8 cellular contexts compared by ENCODE assay signal in genomic region chr19:19385131-19385899, GRCh38. TPM values are rescaled to one million over a fixed set of nuclear protein-coding genes. Genes with fewer than 3 reads are reported as not detected.
DNase-seq lines count a peak whose midpoint lies in the region; ATAC-seq and TF ChIP-seq lines count a peak whose summit lies in the region.

No MANE protein-coding gene starts in this region.

- no TSS peak for BruUV-seq in Caco-2 (replicated peaks; lab: Mats Ljungman, UMichigan)

- peak in 1 of 2 experiments; percentile 23 for TF ChIP-seq CTCF in Caco-2 (IDR thresholded peaks at IDR 0.05; ENCODE audit: insufficient read depth in 1 of 2, low read depth in 1 of 2, low read length in 1 of 2, severe bottlenecking in 1 of 2, unreplicated experiment in 1 of 2)

- H3K4me1 ChIP-seq in Caco-2 = peaks cover 6% of the 10 kb centered on the region; the same call in 1 of the 2 replicates

- H3K27ac Mint-ChIP-seq in Caco-2 (ENCODE audit: unreplicated experiment) (peak overlapping the region; percentile 99), memory B cell (peak overlapping the region; percentile 94)
- peak overlapping the region; percentile 98 to 99 for H3K27ac Mint-ChIP-seq in effector memory CD8-positive, alpha-beta T cell

- H3K27me3 Mint-ChIP-seq in Caco-2 (ENCODE audit: insufficient read depth, unreplicated experiment) = no peaks in the 10 kb centered on the region
- no peaks in the 10 kb centered on the region for H3K27me3 Mint-ChIP-seq in effector memory CD8-positive, alpha-beta T cell
- H3K27me3 Mint-ChIP-seq in memory B cell = no peaks in the 10 kb centered on the region

- CTCF ChIA-PET in Caco-2 (lab: Charles Lee) = interaction anchor here (0.7 to 1.7 kb wide), 7 partner anchors 9 to 160 kb away, joined by 3 to 9 read pairs (median 5); partner anchors contain the start of gene GATAD2A

- H3K36me3 Mint-ChIP-seq in Caco-2 (ENCODE audit: insufficient read depth, unreplicated experiment) (peaks cover 34% of the 10 kb centered on the region), memory B cell (peaks cover 2% of the 10 kb centered on the region)
- peaks cover 12% of the 10 kb centered on the region for H3K36me3 Mint-ChIP-seq in effector memory CD8-positive, alpha-beta T cell (ENCODE audit: insufficient read depth)

- H3K4me1 Mint-ChIP-seq in Caco-2 (ENCODE audit: low read depth, unreplicated experiment) = peaks cover 6% of the 10 kb centered on the region
- H3K4me1 Mint-ChIP-seq in effector memory CD8-positive, alpha-beta T cell (ENCODE audit: low read depth in 2 of 2) = peaks cover 36 to 40% of the 10 kb centered on the region in 2 donors
- H3K4me1 Mint-ChIP-seq in memory B cell = peaks cover 35% of the 10 kb centered on the region

- POLR2A ChIA-PET in Caco-2 (lab: Charles Lee) = interaction anchor here (0.6 to 1.6 kb wide), 7 partner anchors 12 to 76 kb away, joined by 3 to 33 read pairs (median 3); partner anchors contain the start of gene GATAD2A

- H3K4me3 ChIP-seq in Caco-2 (ENCODE audit: low read depth, low read length) = peak overlapping the region; percentile 88

- no peaks in the 10 kb centered on the region for H3K9me3 ChIP-seq in Caco-2

- H3K9me3 Mint-ChIP-seq in Caco-2 (ENCODE audit: unreplicated experiment) (no peaks in the 10 kb centered on the region), memory B cell (no peaks in the 10 kb centered on the region)
- H3K9me3 Mint-ChIP-seq in effector memory CD8-positive, alpha-beta T cell = no peaks in the 10 kb centered on the region

- no peaks in the 10 kb centered on the region for H3K27me3 ChIP-seq in Caco-2 (replicated peaks; ENCODE audit: control insufficient read depth, insufficient read depth, low read length)

- H3K4me3 Mint-ChIP-seq in Caco-2 (ENCODE audit: unreplicated experiment) (peak overlapping the region; percentile 94), memory B cell (peak overlapping the region; percentile 89)
- peak overlapping the region; percentile 99 to 100 for H3K4me3 Mint-ChIP-seq in effector memory CD8-positive, alpha-beta T cell

- ATAC-seq in GM21367 (IDR thresholded peaks at IDR 0.05; ENCODE audit: unreplicated experiment) (peak; percentile 83), memory B cell (ENCODE audit: low read depth) (peak; percentile 85)
- ATAC-seq in effector memory CD8-positive, alpha-beta T cell (replicated peaks) = peak; percentile 82

- DNase-seq in Caco-2 (peak; percentile 99 to 100), HT1080 (ENCODE audit: low read depth) (peak; percentile 100), NOMO-1 (lab: John Stamatoyannopoulos, UW; ENCODE audit: unreplicated experiment in 2 of 2) (peak; percentile 98), memory B cell (ENCODE audit: low spot score in 2 of 2) (peak; percentile 95 to 99)
- DNase-seq in activated CD8-positive, alpha-beta memory T cell treated with anti-CD3 and anti-CD28 coated beads for 48 hours (ENCODE audit: low read depth in 2 of 3, low spot score in 2 of 3) = peak; percentile 98 to 100 (median 99)
- DNase-seq in effector memory CD8-positive, alpha-beta T cell = peak; percentile 98 to 99 (median 98)
- peak; percentile 99 for DNase-seq in stimulated activated CD8-positive, alpha-beta memory T cell treated with anti-CD3 and anti-CD28 coated beads, Interleukin-12 subunit alpha, Interleukin-12 subunit beta, amount 100 ng/mL, for 1 hour (ENCODE audit: low read depth)

- intact Hi-C loops in Caco-2 (cut with micrococcal nuclease; ENCODE audit: unreplicated experiment) = loop anchor here (1.0 to 2.0 kb wide), 6 partner anchors 8 to 105 kb away; partner anchors contain the start of gene GATAD2A

- H3K36me3 ChIP-seq in Caco-2 (ENCODE audit: control insufficient read depth, insufficient read depth, low read length) = no peaks in the 10 kb centered on the region

RNA-seq across cellular contexts. Expression of gene GATAD2A, which starts 20.2 kb away (rescaled TPM):
- total RNA-seq in Caco-2 (2022) = 118 and 126 TPM in 2 replicates
- total RNA-seq in HT1080 (2014; rRNA removed; shearing (Covaris generic)) = 92.7 and 121 TPM in 2 replicates
- 84.2 and 85.1 TPM in 2 replicates for polyA plus RNA-seq in HT1080 (2015; cell fraction: cytosol; rRNA removed)
- polyA plus RNA-seq in HT1080 (2015; cell fraction: nucleus; rRNA removed) = 53.9 and 70.8 TPM in 2 replicates

Comparison
In these comparisons a context has a peak if more than half of its experiments do, and no peak if none do; other contexts are left out.
1. Peak in every context shown above with its lines: DNase-seq, ATAC-seq and H3K4me3 ChIP-seq.